Comparison of ENCODE assay signal across 9 cellular contexts in genomic region chr14:20613094-20614037, GRCh38. TPM values are rescaled to one million over a fixed set of nuclear protein-coding genes. Genes with fewer than 3 reads are reported as not detected.
DNase-seq lines count a peak whose midpoint lies in the region; ATAC-seq and TF ChIP-seq lines count a peak whose summit lies in the region.
"Had no signal": no experiment of that assay in that cellular context is flagged by ENCODE, and none has a peak within 500 bp of the region (broad histone marks: within the 10 kb centered on the region; RNA-seq: fewer than 3 reads in every experiment).

No MANE protein-coding gene starts in this region.

- TF ChIP-seq CTCF in dorsolateral prefrontal cortex (IDR thresholded peaks at IDR 0.05 in 54 of 56, conservative IDR thresholded peaks at IDR 0.05 in 2 of 56; ENCODE audit: low read depth in 1 of 56, partially characterized antibody in 56 of 56) (peak; percentile 33 to 81 (median 66)), liver (IDR thresholded peaks at IDR 0.05; ENCODE audit: low read depth, low read length, missing input control) (peak; percentile 83)

- no peaks in the 10 kb centered on the region for H3K36me3 Mint-ChIP-seq in activated CD4-positive, alpha-beta T cell treated with anti-CD3 and anti-CD28 coated beads, Interleukin-2, amount 10 ng/mL, durations not matched to agents 7 days and 5 days (ENCODE audit: low read depth)
- H3K36me3 Mint-ChIP-seq: activated naive CD4-positive, alpha-beta T cell treated with anti-CD3 and anti-CD28 coated beads, Interleukin-2, amount 50 U/mL, for 24 hours had no signal

- peaks cover 10% of the 10 kb centered on the region for H3K4me1 Mint-ChIP-seq in activated CD4-positive, alpha-beta T cell treated with anti-CD3 and anti-CD28 coated beads, Interleukin-2, amount 10 ng/mL, durations not matched to agents 7 days and 5 days

- H3K27me3 ChIP-seq in BLaER1 treated with 17β-estradiol and CSF1 and Interleukin-3, amounts not matched to agents 10 nM and 100 nM: peaks cover 0 to 13% (median 0%) of the 10 kb centered on the region in 11 experiments; a peak in 3 of 22 replicates
- H3K27me3 ChIP-seq in dorsolateral prefrontal cortex (no peaks in the 10 kb centered on the region), liver (ENCODE audit: control insufficient read depth in 4 of 4, insufficient read depth in 4 of 4, low read length in 3 of 4) (no peaks in the 10 kb centered on the region)

- H3K9me3 Mint-ChIP-seq in activated CD4-positive, alpha-beta T cell treated with anti-CD3 and anti-CD28 coated beads, Interleukin-2, amount 10 ng/mL, durations not matched to agents 7 days and 5 days: no peaks in the 10 kb centered on the region
- H3K9me3 Mint-ChIP-seq: activated naive CD4-positive, alpha-beta T cell treated with anti-CD3 and anti-CD28 coated beads, Interleukin-2, amount 50 U/mL, for 24 hours had no signal

- CTCF ChIA-PET in activated CD4-positive, alpha-beta T cell treated with anti-CD3 and anti-CD28 coated beads, Interleukin-2, amount 10 ng/mL, durations not matched to agents 7 days and 5 days (lab: Charles Lee): interaction anchor here (0.6 to 2.3 kb wide), 17 partner anchors 11 to 347 kb away, joined by 3 to 9 read pairs (median 3); no protein-coding TSS in a partner anchor

- H3K4me2 ChIP-seq in BLaER1 treated with 17β-estradiol and CSF1 and Interleukin-3, amounts not matched to agents 10 nM and 100 nM: peak overlapping the region; percentile 77 to 92 (median 82)

- peak overlapping the region; percentile 58 to 72 (median 62) for H3K4me3 ChIP-seq in BLaER1 treated with 17β-estradiol and CSF1 and Interleukin-3, amounts not matched to agents 10 nM and 100 nM
- peak overlapping the region; percentile 43 to 78 (median 64) for H3K4me3 ChIP-seq in dorsolateral prefrontal cortex
- H3K4me3 ChIP-seq in liver (ENCODE audit: low read depth in 1 of 3, low read length in 3 of 3): peak overlapping the region; percentile 25 to 62 (median 30)

- POLR2A ChIA-PET in activated CD4-positive, alpha-beta T cell treated with anti-CD3 and anti-CD28 coated beads, Interleukin-2, amount 10 ng/mL, durations not matched to agents 7 days and 5 days (lab: Charles Lee): interaction anchor here (0.7 kb wide), 1 partner anchor 79 kb away, joined by 3 read pairs; no protein-coding TSS in a partner anchor

- no peaks in the 10 kb centered on the region for H3K9me3 ChIP-seq in BLaER1 treated with 17β-estradiol and CSF1 and Interleukin-3, amounts not matched to agents 10 nM and 100 nM (replicated peaks in 1 of 11)
- no peaks in the 10 kb centered on the region for H3K9me3 ChIP-seq in liver (ENCODE audit: control insufficient read depth in 4 of 4, low read length in 3 of 4)

- no peak overlapping the region for H3K4me3 Mint-ChIP-seq in activated CD4-positive, alpha-beta T cell treated with anti-CD3 and anti-CD28 coated beads, Interleukin-2, amount 10 ng/mL, durations not matched to agents 7 days and 5 days
- H3K4me3 Mint-ChIP-seq: activated naive CD4-positive, alpha-beta T cell treated with anti-CD3 and anti-CD28 coated beads, Interleukin-2, amount 50 U/mL, for 24 hours had no signal

- peaks cover 2% of the 10 kb centered on the region for H3K27me3 Mint-ChIP-seq in activated CD4-positive, alpha-beta T cell treated with anti-CD3 and anti-CD28 coated beads, Interleukin-2, amount 10 ng/mL, durations not matched to agents 7 days and 5 days
- H3K27me3 Mint-ChIP-seq: activated naive CD4-positive, alpha-beta T cell treated with anti-CD3 and anti-CD28 coated beads, Interleukin-2, amount 50 U/mL, for 24 hours had no signal

- peak overlapping the region; percentile 50 to 79 (median 67) for H3K9ac ChIP-seq in BLaER1 treated with 17β-estradiol and CSF1 and Interleukin-3, amounts not matched to agents 10 nM and 100 nM
- peak overlapping the region in 1 of 2 donors; percentile 68 for H3K9ac ChIP-seq in liver (ENCODE audit: low read depth in 1 of 2, low read length in 2 of 2)

- DNase-seq in NCI-H524 treated with DMSO at 0.1 percent for 48 hours (lab: John Stamatoyannopoulos, UW) (peak; percentile 99), dorsolateral prefrontal cortex (peak; percentile 60 to 86 (median 72))
- DNase-seq in activated CD4-positive, alpha-beta T cell treated with anti-CD3 and anti-CD28 coated beads, Interleukin-2, amount 10 ng/mL, durations not matched to agents 7 days and 5 days: peak; percentile 82
- DNase-seq in stimulated activated CD4-positive, alpha-beta T cell treated with anti-CD3 and anti-CD28 coated beads, Interleukin-4, amount 100 ng/mL, for 1 hour: peak; percentile 81

- no peak overlapping the region for H3K27ac Mint-ChIP-seq in activated CD4-positive, alpha-beta T cell treated with anti-CD3 and anti-CD28 coated beads, Interleukin-2, amount 10 ng/mL, durations not matched to agents 7 days and 5 days
- H3K27ac Mint-ChIP-seq: activated naive CD4-positive, alpha-beta T cell treated with anti-CD3 and anti-CD28 coated beads, Interleukin-2, amount 50 U/mL, for 24 hours had no signal

- peaks cover 0 to 6% (median 0%) of the 10 kb centered on the region in 11 experiments; a peak in 2 of 22 replicates for H4K20me1 ChIP-seq in BLaER1 treated with 17β-estradiol and CSF1 and Interleukin-3, amounts not matched to agents 10 nM and 100 nM

- peaks cover 64 to 79% (median 71%) of the 10 kb centered on the region in 10 experiments for H3K4me1 ChIP-seq in BLaER1 treated with 17β-estradiol and CSF1 and Interleukin-3, amounts not matched to agents 10 nM and 100 nM
- H3K4me1 ChIP-seq in liver (ENCODE audit: control insufficient read depth in 4 of 4, insufficient read depth in 4 of 4, low read length in 3 of 4): peaks cover 0 to 36% (median 24%) of the 10 kb centered on the region in 4 donors

- peak overlapping the region in 10 of 11 experiments; percentile 16 to 65 (median 50); a peak in 19 of 22 replicates for H3K27ac ChIP-seq in BLaER1 treated with 17β-estradiol and CSF1 and Interleukin-3, amounts not matched to agents 10 nM and 100 nM
- H3K27ac ChIP-seq in dorsolateral prefrontal cortex (peak overlapping the region in 57 of 59 donors; percentile 7 to 88 (median 73)), liver (ENCODE audit: low read depth in 1 of 2, low read length in 2 of 2) (peak overlapping the region; percentile 49 to 74)

- no peaks in the 10 kb centered on the region for H3K36me3 ChIP-seq in BLaER1 treated with 17β-estradiol and CSF1 and Interleukin-3, amounts not matched to agents 10 nM and 100 nM
- H3K36me3 ChIP-seq in liver (ENCODE audit: control insufficient read depth in 4 of 4, insufficient read depth in 3 of 4, low read depth in 1 of 4, low read length in 3 of 4): no peaks in the 10 kb centered on the region

- peak; percentile 68 for ATAC-seq in GM19351 (IDR thresholded peaks at IDR 0.05; ENCODE audit: unreplicated experiment)
- ATAC-seq in HG03460 (IDR thresholded peaks at IDR 0.05; ENCODE audit: unreplicated experiment): peak; percentile 60

- peak; percentile 32 to 52 for TF ChIP-seq RAD21 in liver (IDR thresholded peaks at IDR 0.05)

- intact Hi-C loops in dorsolateral prefrontal cortex (cut with DNase I): loop anchor here (1.0 to 5.0 kb wide), 5 partner anchors 70 to 359 kb away; partner anchors contain the start of genes PARP2 (in 1 of the 2) and TEP1 (in 1 of the 2)

- WGBS in liver: under 1% methylated on average over 34 of the region's 34 CpGs

TF ChIP-seq in liver, 16 proteins besides CTCF, POLR2A, EP300 and RAD21 (continues in another document):
- no peak for TF ChIP-seq FOXA1 (IDR thresholded peaks at IDR 0.05)
- peak; percentile 79 for TF ChIP-seq MAX (IDR thresholded peaks at IDR 0.05)
- TF ChIP-seq TAF1 (conservative IDR thresholded peaks at IDR 0.05): no peak
- peak; percentile 40 for TF ChIP-seq NR2F2 (IDR thresholded peaks at IDR 0.05)
- no peak for TF ChIP-seq HNF4G (IDR thresholded peaks at IDR 0.05)
- peak; percentile 8 for TF ChIP-seq FOXA2 (IDR thresholded peaks at IDR 0.05)

RNA-seq across cellular contexts. Expression of gene RNASE12, which starts 22.2 kb away (rescaled TPM):
- total RNA-seq in activated CD4-positive, alpha-beta T cell treated with anti-CD3 and anti-CD28 coated beads, Interleukin-2, amount 10 ng/mL, durations not matched to agents 7 days and 5 days: not detected
- not detected for total RNA-seq in dorsolateral prefrontal cortex
- not detected for total RNA-seq in liver
- not detected for polyA plus RNA-seq in liver

RNA-seq across cellular contexts. Expression of gene RNASE11, which starts 25.6 kb away (rescaled TPM):
- total RNA-seq in activated CD4-positive, alpha-beta T cell treated with anti-CD3 and anti-CD28 coated beads, Interleukin-2, amount 10 ng/mL, durations not matched to agents 7 days and 5 days: not detected
- not detected for total RNA-seq in dorsolateral prefrontal cortex
- not detected for total RNA-seq in liver
- not detected for polyA plus RNA-seq in liver

RNA-seq across cellular contexts. Expression of gene OR6S1, which starts 28.1 kb away (rescaled TPM):
- not detected for total RNA-seq in activated CD4-positive, alpha-beta T cell treated with anti-CD3 and anti-CD28 coated beads, Interleukin-2, amount 10 ng/mL, durations not matched to agents 7 days and 5 days
- not detected for total RNA-seq in dorsolateral prefrontal cortex
- total RNA-seq in liver: not detected
- polyA plus RNA-seq in liver: not detected

RNA-seq across cellular contexts. Expression of gene RNASE9, which starts 52.5 kb away (rescaled TPM):
- not detected for total RNA-seq in activated CD4-positive, alpha-beta T cell treated with anti-CD3 and anti-CD28 coated beads, Interleukin-2, amount 10 ng/mL, durations not matched to agents 7 days and 5 days
- not detected for total RNA-seq in dorsolateral prefrontal cortex
- not detected for total RNA-seq in liver
- polyA plus RNA-seq in liver: not detected

Comparison
In these comparisons a context has a peak if more than half of its experiments do, and no peak if none do; other contexts are left out.
1. Peak in every context shown above with its lines: DNase-seq, ATAC-seq, H3K4me3 ChIP-seq and H3K27ac ChIP-seq.